Comparison of ENCODE assay signal across 8 cellular contexts in genomic region chr12:11553871-11554533, GRCh38.
DNase-seq lines count a peak whose midpoint lies in the region; ATAC-seq lines count a peak whose summit lies in the region.

No MANE protein-coding gene starts in this region.

- peaks cover 0 to 1% of the 10 kb centered on the region in 2 donors for H3K27me3 Mint-ChIP-seq in T-cell
- peaks cover 39% of the 10 kb centered on the region for H3K27me3 Mint-ChIP-seq in central memory CD8-positive, alpha-beta T cell

- no peak for DNase-seq in Right ventricle myocardium superior
- DNase-seq in Right ventricle myocardium inferior (ENCODE audit: missing footprints), result no peak
- DNase-seq in NCI-H187 (lab: John Stamatoyannopoulos, UW), result peak; percentile 31 to 55
- peak in 29 of 34 experiments; percentile 8 to 59 (median 41) for DNase-seq in T-cell
- DNase-seq in central memory CD8-positive, alpha-beta T cell (ENCODE audit: low spot score in 2 of 2), result peak in 1 of 2 donors; percentile 21
- peak; percentile 55 for DNase-seq in left colon
- peak; percentile 55 for DNase-seq in stimulated activated naive CD8-positive, alpha-beta T cell treated with anti-CD3 and anti-CD28 coated beads, Interleukin-15, Interleukin-2, amounts not matched to agents 100 U/mL and 50 U/mL, for 24 hours

- peak overlapping the region in 1 of 2 donors; percentile 38 for H3K27ac Mint-ChIP-seq in T-cell
- no peak overlapping the region for H3K27ac Mint-ChIP-seq in central memory CD8-positive, alpha-beta T cell (ENCODE audit: low read depth)

- CTCF ChIA-PET in T-cell (lab: Charles Lee), result interaction anchor here (0.7 to 1.2 kb wide), 3 partner anchors 15 to 1490 kb away, joined by 3 to 9 read pairs (median 3); partner anchors contain the start of gene FAM234B (in 1 of the 2)

- H3K4me1 Mint-ChIP-seq in T-cell, result peaks cover 26 to 28% (median 28%) of the 10 kb centered on the region in 3 donors
- H3K4me1 Mint-ChIP-seq in central memory CD8-positive, alpha-beta T cell, result peaks cover 13% of the 10 kb centered on the region

- ATAC-seq in Right ventricle myocardium superior (ENCODE audit: poor library complexity) (peak; percentile 67), Right ventricle myocardium inferior (no peak), HG02571 (IDR thresholded peaks at IDR 0.05; ENCODE audit: unreplicated experiment) (peak; percentile 77), T-cell (replicated peaks in 1 of 4) (peak; percentile 38 to 79 (median 59)), left colon (peak; percentile 48)
- ATAC-seq in central memory CD8-positive, alpha-beta T cell (replicated peaks; ENCODE audit: extremely low read depth, poor library complexity, severe bottlenecking), result peak; percentile 53
- ATAC-seq in stimulated activated naive CD8-positive, alpha-beta T cell treated with anti-CD3 and anti-CD28 coated beads, Interleukin-15, Interleukin-2, amounts not matched to agents 100 U/mL and 50 U/mL, for 24 hours, result peak; percentile 78

- no peaks in the 10 kb centered on the region for H3K9me3 Mint-ChIP-seq in T-cell
- H3K9me3 Mint-ChIP-seq in central memory CD8-positive, alpha-beta T cell, result no peaks in the 10 kb centered on the region

- intact Hi-C loops in Right ventricle myocardium superior (cut with DNase I) (no loop called here), Right ventricle myocardium inferior (cut with DNase I) (no loop called here), left colon (cut with DNase I, micrococcal nuclease) (no loop called here)

- POLR2A ChIA-PET in T-cell (lab: Charles Lee), result interaction anchor here in 1 of 2 donors (0.7 kb wide), 1 partner anchor 608 kb away, joined by 3 read pairs; no protein-coding TSS in a partner anchor

- H3K4me3 Mint-ChIP-seq in T-cell, result peak overlapping the region in 1 of 3 donors; percentile 12
- H3K4me3 Mint-ChIP-seq in central memory CD8-positive, alpha-beta T cell, result no peak overlapping the region

- no peaks in the 10 kb centered on the region for H3K36me3 Mint-ChIP-seq in T-cell
- no peaks in the 10 kb centered on the region for H3K36me3 Mint-ChIP-seq in central memory CD8-positive, alpha-beta T cell (ENCODE audit: insufficient read depth)

Comparison
In these comparisons a context has a peak if more than half of its experiments do, and no peak if none do; other contexts are left out.
1. DNase-seq: peak in NCI-H187 (2 of 2), T-cell (29 of 34), left colon (2 of 2) and stimulated activated naive CD8-positive, alpha-beta T cell treated with anti-CD3 and anti-CD28 coated beads, Interleukin-15, Interleukin-2, amounts not matched to agents 100 U/mL and 50 U/mL, for 24 hours (single experiment); none in Right ventricle myocardium superior (single experiment) and Right ventricle myocardium inferior (single experiment).